Comparison of ENCODE assay signal across 8 cellular contexts in the genomic region with DNA sequence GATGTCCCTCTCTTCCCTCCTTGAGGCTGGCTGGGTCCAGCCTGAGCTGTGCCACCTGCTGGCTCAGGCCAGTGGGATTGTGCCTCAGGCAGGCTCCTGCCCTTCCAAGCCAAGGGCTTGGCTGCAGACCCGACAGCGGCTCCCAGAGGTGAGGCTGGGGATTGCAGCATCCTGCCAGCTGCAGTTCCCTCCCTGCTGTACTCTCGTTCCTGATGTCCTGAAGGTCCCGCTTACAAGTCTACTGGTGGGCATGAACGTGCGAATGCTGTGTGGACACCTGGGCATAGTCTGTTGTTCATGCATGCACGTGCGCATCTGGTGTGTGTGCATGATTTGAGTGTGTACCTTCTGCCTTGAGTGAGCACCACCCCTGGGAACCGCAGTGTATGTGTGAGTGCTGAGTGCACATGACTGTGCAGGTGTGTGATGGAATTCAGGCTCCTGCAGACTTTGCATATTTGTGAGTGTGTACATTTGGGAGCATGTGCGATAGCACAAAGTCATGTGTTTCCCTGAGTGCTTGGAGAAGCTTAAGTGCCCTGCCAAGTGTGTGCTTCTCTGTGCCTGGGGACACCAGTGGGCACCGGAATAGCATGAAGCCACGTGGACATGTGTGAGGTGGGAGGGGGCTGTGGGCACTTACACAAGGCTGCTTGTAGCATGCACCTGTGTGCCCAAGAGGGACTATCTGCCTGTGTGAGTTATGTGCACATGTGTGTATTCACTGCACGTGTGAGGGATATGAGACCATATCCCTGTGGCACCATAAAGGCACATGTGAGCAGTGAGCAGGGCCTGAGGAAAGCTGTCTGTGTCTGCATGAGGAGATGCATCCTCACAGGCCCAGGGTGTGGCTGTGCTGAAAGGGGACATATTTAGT. TPM values are rescaled to one million over a fixed set of nuclear protein-coding genes. Genes with fewer than 3 reads are reported as not detected.
A peak's percentile ranks its signal among the peaks of the same experiment; 100 is the strongest.
DNase-seq lines count a peak whose midpoint lies in the region; ATAC-seq, FAIRE-seq and TF ChIP-seq lines count a peak whose summit lies in the region.

No MANE protein-coding gene starts in this region.

- H3K18ac ChIP-seq in neuronal stem cell (ENCODE audit: low read length): no peak overlapping the region

- no peak overlapping the region for H2BK12ac ChIP-seq in neuronal stem cell (ENCODE audit: low read length)

- H3K4me2 ChIP-seq in neuronal stem cell (ENCODE audit: insufficient read depth, low read length, poor library complexity, severe bottlenecking): no peak overlapping the region

- peak overlapping the region; percentile 42 for H2BK120ac ChIP-seq in neuronal stem cell (ENCODE audit: low read depth, low read length)

- H3K4me3 ChIP-seq in NT2/D1 (ENCODE audit: insufficient read length, low read depth): no peak overlapping the region
- H3K4me3 ChIP-seq in neuronal stem cell (ENCODE audit: low read length in 2 of 2): no peak overlapping the region
- H3K4me3 ChIP-seq in transverse colon: no peak overlapping the region

- H3K9ac ChIP-seq in NT2/D1 (ENCODE audit: insufficient read length, low read depth): no peak overlapping the region
- peak overlapping the region; percentile 75 for H3K9ac ChIP-seq in neuronal stem cell (ENCODE audit: low read depth, low read length, poor library complexity)

- no CpG with 5 or more reads among the region's 13 CpGs for WGBS in neuronal stem cell (ENCODE audit: extremely low coverage in 2 of 2, insufficient read length in 2 of 2, insufficient replicate concordance in 1 of 2), 2 donors
- 20 to 33% methylated on average over 1 to 13 of the region's 13 CpGs for WGBS in transverse colon (ENCODE audit: low coverage in 1 of 2), 2 donors

- TF ChIP-seq CTCF in D721Med (IDR thresholded peaks at IDR 0.05; ENCODE audit: insufficient read depth, missing control alignments): peak; percentile 86
- TF ChIP-seq CTCF in transverse colon (IDR thresholded peaks at IDR 0.05): peak; percentile 76 to 96 (median 92)

- ATAC-seq in HG02642 (IDR thresholded peaks at IDR 0.05; ENCODE audit: poor library complexity, unreplicated experiment) (peak; percentile 66), HG02885 (IDR thresholded peaks at IDR 0.05; ENCODE audit: poor library complexity, unreplicated experiment) (no peak)

- H2BK5ac ChIP-seq in neuronal stem cell (ENCODE audit: low read length): no peak overlapping the region

- FAIRE-seq in D721Med (lab: Jason Lieb, UNC): no peak

- TF ChIP-seq EP300 in transverse colon (IDR thresholded peaks at IDR 0.05; ENCODE audit: low read depth): no peak

- H3K14ac ChIP-seq in neuronal stem cell (ENCODE audit: low read length): no peak overlapping the region

- H3K27ac ChIP-seq in neuronal stem cell (replicated peaks; ENCODE audit: low read length) (no peak overlapping the region), transverse colon (no peak overlapping the region)

- no peak overlapping the region for H2AFZ ChIP-seq in neuronal stem cell (ENCODE audit: low read length)

- H3K9me3 ChIP-seq in NT2/D1 (ENCODE audit: insufficient read depth, low read length) (no peaks in the 10 kb centered on the region), neuronal stem cell (replicated peaks in 1 of 2; ENCODE audit: control insufficient read depth in 2 of 2, insufficient read depth in 1 of 2, low read depth in 1 of 2, low read length in 2 of 2) (peaks cover 0 to 2% of the 10 kb centered on the region in 2 donors), transverse colon (no peaks in the 10 kb centered on the region)

- no peak overlapping the region for H3K4ac ChIP-seq in neuronal stem cell (ENCODE audit: low read length)

- H2BK15ac ChIP-seq in neuronal stem cell (ENCODE audit: low read length): peak overlapping the region; percentile 57

- no peak overlapping the region for H4K91ac ChIP-seq in neuronal stem cell (ENCODE audit: low read depth, low read length, poor library complexity)

- H3K23ac ChIP-seq in neuronal stem cell (ENCODE audit: low read depth, low read length, poor library complexity): no peak overlapping the region

- H3K36me3 ChIP-seq in NT2/D1 (ENCODE audit: insufficient read depth, insufficient read length, low read length) (no peaks in the 10 kb centered on the region), neuronal stem cell (replicated peaks in 1 of 2; ENCODE audit: control insufficient read depth in 2 of 2, insufficient read depth in 2 of 2, low read length in 2 of 2) (no peaks in the 10 kb centered on the region), transverse colon (no peaks in the 10 kb centered on the region)

- intact Hi-C loops in transverse colon (cut with DNase I; ENCODE audit: low total_unique reads): no loop called here

- no peak overlapping the region for H4K8ac ChIP-seq in neuronal stem cell (ENCODE audit: low read depth, low read length)

- H2AK5ac ChIP-seq in neuronal stem cell (ENCODE audit: low read depth, low read length): no peak overlapping the region

- H3K79me1 ChIP-seq in neuronal stem cell (ENCODE audit: low read depth, low read length): no peaks in the 10 kb centered on the region

- in situ Hi-C loops in transverse colon (cut with MboI; ENCODE audit: low pct_ligation_motif_present in 1 of 4, low pct_unique_long_range_greater_than_20kb in 1 of 4, low sequenced_read_pairs in 3 of 4): no loop called here

- peaks cover 20% of the 10 kb centered on the region for H3K4me1 ChIP-seq in NT2/D1 (ENCODE audit: insufficient read depth, insufficient read length)
- peaks cover 0 to 3% of the 10 kb centered on the region in 2 donors for H3K4me1 ChIP-seq in neuronal stem cell (ENCODE audit: control insufficient read depth in 2 of 2, insufficient read depth in 1 of 2, low read depth in 1 of 2, low read length in 2 of 2)
- H3K4me1 ChIP-seq in transverse colon: peaks cover 0 to 17% (median 8%) of the 10 kb centered on the region in 4 donors

- H3K27me3 ChIP-seq in NT2/D1 (ENCODE audit: insufficient read depth, insufficient read length) (no peaks in the 10 kb centered on the region), neuronal stem cell (ENCODE audit: control insufficient read depth in 3 of 3, insufficient read depth in 3 of 3, low read depth in 1 of 3, low read length in 3 of 3) (peaks cover 0 to 12% (median 0%) of the 10 kb centered on the region in 3 experiments), transverse colon (no peaks in the 10 kb centered on the region)

- DNase-seq in D721Med (ENCODE audit: insufficient read length, low spot score): peak; percentile 84
- DNase-seq in NT2/D1 (ENCODE audit: low read depth, low spot score): peak; percentile 85
- DNase-seq in activated T-cell treated with anti-CD3 and anti-CD28 coated beads, Interleukin-2, amount 50 U/mL, for 48 hours: peak; percentile 75 to 81
- peak; percentile 72 for DNase-seq in fibroblast of peridontal ligament (ENCODE audit: extremely low read depth)
- peak; percentile 76 for DNase-seq in neuronal stem cell (ENCODE audit: low spot score)
- DNase-seq in transverse colon: peak; percentile 80

- TF ChIP-seq POLR2A in transverse colon (IDR thresholded peaks at IDR 0.05): no peak

RNA-seq across cellular contexts. Expression of gene KRT7, which starts 19.3 kb away (rescaled TPM):
- polyA plus RNA-seq in neuronal stem cell (2013, experiment 1 of 2): 0.24 TPM
- polyA plus RNA-seq in neuronal stem cell (2013, experiment 2 of 2): 0.18 TPM
- total RNA-seq in transverse colon: 1 to 10 TPM in 1 of 4 donors, under 1 TPM in 2, not detected in 1; 0.75 to 1.6 (median 0.95) TPM

RNA-seq across cellular contexts. Expression of gene KRT80, which starts 22.0 kb away (rescaled TPM):
- 0.07 TPM for polyA plus RNA-seq in neuronal stem cell (2013, experiment 1 of 2)
- 0.07 TPM for polyA plus RNA-seq in neuronal stem cell (2013, experiment 2 of 2)
- total RNA-seq in transverse colon: under 1 TPM in 1 of 4 donors, not detected in 3; 0.14 TPM
